29 cellular contexts compared by ENCODE assay signal in the genomic region with DNA sequence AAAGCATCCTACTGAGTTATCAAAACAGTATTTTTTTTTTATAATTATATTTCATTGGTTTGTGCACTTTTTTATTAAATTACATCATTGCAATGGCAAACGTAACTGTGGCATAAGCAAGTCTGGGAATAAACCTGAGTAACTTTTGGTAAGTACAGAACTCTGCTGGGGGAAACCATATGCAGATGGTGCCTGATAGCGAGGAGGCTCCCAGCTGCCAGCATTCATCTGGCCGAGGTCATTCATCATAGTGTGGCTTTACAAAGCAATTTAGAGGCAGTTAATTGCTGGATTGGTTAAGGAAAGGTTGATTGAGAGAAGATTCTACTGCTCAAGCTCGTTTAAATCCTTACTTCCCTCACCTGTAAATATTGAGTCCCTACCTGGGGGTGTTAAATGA. TPM values are rescaled to one million over a fixed set of nuclear protein-coding genes. Genes with fewer than 3 reads are reported as not detected.
DNase-seq lines count a peak whose midpoint lies in the region; ATAC-seq and TF ChIP-seq lines count a peak whose summit lies in the region.
"Had no signal": no experiment of that assay in that cellular context is flagged by ENCODE, and none has a peak within 500 bp of the region (broad histone marks: within the 10 kb centered on the region; RNA-seq: fewer than 3 reads in every experiment).

No MANE protein-coding gene starts in this region.

- TF ChIP-seq CTCF in SK-N-SH (IDR thresholded peaks at IDR 0.05) (no peak), glutamatergic neuron (IDR thresholded peaks at IDR 0.05; ENCODE audit: partially characterized antibody, unreplicated experiment) (no peak)

- no peaks in the 10 kb centered on the region for H4K20me1 ChIP-seq in SK-N-SH (ENCODE audit: insufficient read depth)

- no peak overlapping the region for H3K4me3 ChIP-seq in SK-N-SH (ENCODE audit: low read depth in 2 of 2, low read length in 1 of 2)
- H3K4me3 ChIP-seq: esophagus squamous epithelium, hepatocyte, K562, neural progenitor cell, spleen had no signal

- no peaks in the 10 kb centered on the region for H3K27me3 ChIP-seq in SK-N-SH (ENCODE audit: insufficient read depth)
- H3K27me3 ChIP-seq: BE2C, esophagus squamous epithelium, hepatocyte, neural progenitor cell, spleen had no signal

- TF ChIP-seq EP300 in SK-N-SH (IDR thresholded peaks at IDR 0.05; ENCODE audit: borderline replicate concordance in 1 of 2, low read depth in 1 of 2, low read length in 1 of 2), result no peak

- no peaks in the 10 kb centered on the region for H3F3A ChIP-seq in SK-N-SH (replicated peaks; ENCODE audit: insufficient read depth)

- no peak overlapping the region for H3K9ac ChIP-seq in SK-N-SH
- H3K9ac ChIP-seq: neural progenitor cell had no signal

- no peak overlapping the region for H2AFZ ChIP-seq in SK-N-SH (ENCODE audit: low read depth)
- H2AFZ ChIP-seq: hepatocyte, neural progenitor cell had no signal

- peaks cover 18% of the 10 kb centered on the region for H3K4me1 Mint-ChIP-seq in glutamatergic neuron (ENCODE audit: low read depth, unreplicated experiment)
- H3K4me1 Mint-ChIP-seq: neural progenitor cell had no signal

- no peak overlapping the region for H3K27ac ChIP-seq in SK-N-SH (ENCODE audit: low read depth in 2 of 2, low read length in 1 of 2)
- H3K27ac ChIP-seq: esophagus squamous epithelium, hepatocyte, neural progenitor cell, spleen had no signal

- H3K9me2 ChIP-seq in SK-N-SH, result no peaks in the 10 kb centered on the region

- DNase-seq in SK-N-SH (peak; percentile 10), NCI-H1417 treated with DMSO at 0.1 percent for 48 hours (lab: John Stamatoyannopoulos, UW) (peak; percentile 13), NCI-H774 (lab: John Stamatoyannopoulos, UW) (peak; percentile 20), glutamatergic neuron (peak; percentile 42), posterior vena cava (ENCODE audit: low spot score) (no peak)
- DNase-seq: activated CD4-positive, alpha-beta T cell treated with anti-CD3 and anti-CD28 coated beads for 1 hour; activated CD8-positive, alpha-beta T cell treated with anti-CD3 and anti-CD28 coated beads for 36 hours; activated gamma-delta T cell treated with Interleukin-2 at 50 U/mL for 16 hours; BE2C; COR-L47; DND-41; esophagus squamous epithelium; mammary epithelial cell; NCI-H1436; NCI-H2227 treated with DMSO at 0.1 percent for 48 hours; right cardiac atrium; SHP77; spleen; substantia nigra had no signal

- H3K36me3 ChIP-seq in SK-N-SH (replicated peaks in 1 of 2; ENCODE audit: control insufficient read depth in 1 of 2, insufficient read depth in 2 of 2, low read length in 1 of 2), result no peaks in the 10 kb centered on the region
- H3K36me3 ChIP-seq: BE2C, esophagus squamous epithelium, neural progenitor cell had no signal

- H3K4me3 Mint-ChIP-seq in glutamatergic neuron (ENCODE audit: unreplicated experiment), result peak overlapping the region; percentile 40
- H3K4me3 Mint-ChIP-seq: activated CD8-positive, alpha-beta T cell treated with anti-CD3 and anti-CD28 coated beads for 36 hours; central memory CD8-positive, alpha-beta T cell; dendritic cell treated with granulocyte-macrophage colony-stimulating factor and Interleukin-4, amounts not matched to agents 40 ng/mL and 50 ng/mL, for 4 days; neural progenitor cell had no signal

- no peaks in the 10 kb centered on the region for H3K79me2 ChIP-seq in SK-N-SH (ENCODE audit: insufficient read depth)
- H3K79me2 ChIP-seq: hepatocyte had no signal

- H3K27ac Mint-ChIP-seq in glutamatergic neuron (ENCODE audit: unreplicated experiment), result peak overlapping the region; percentile 81
- H3K27ac Mint-ChIP-seq: dendritic cell treated with granulocyte-macrophage colony-stimulating factor and Interleukin-4, amounts not matched to agents 40 ng/mL and 50 ng/mL, for 4 days; neural progenitor cell had no signal

- no peaks in the 10 kb centered on the region for H3K9me3 ChIP-seq in SK-N-SH
- H3K9me3 ChIP-seq: BE2C, esophagus squamous epithelium, spleen had no signal

- ATAC-seq in SK-N-SH treated with all-trans-retinoic acid at 6 μM for 48 hours (no peak), HG02870 (IDR thresholded peaks at IDR 0.05; ENCODE audit: unreplicated experiment) (no peak), GM21360 (IDR thresholded peaks at IDR 0.05; ENCODE audit: unreplicated experiment) (no peak)
- ATAC-seq: HCT116, K562, Panc1, right cardiac atrium had no signal

- no peak for TF ChIP-seq RAD21 in SK-N-SH (IDR thresholded peaks at IDR 0.05; ENCODE audit: low read length)

- CTCF ChIA-PET in SK-N-SH (lab: Yijun Ruan, JAX), result no interaction called here

- H3K9me3 Mint-ChIP-seq in glutamatergic neuron (ENCODE audit: unreplicated experiment), result peaks cover 7% of the 10 kb centered on the region
- H3K9me3 Mint-ChIP-seq: central memory CD8-positive, alpha-beta T cell; dendritic cell treated with granulocyte-macrophage colony-stimulating factor and Interleukin-4, amounts not matched to agents 40 ng/mL and 50 ng/mL, for 4 days; neural progenitor cell had no signal

- 21% methylated on average over 4 of the region's 4 CpGs for WGBS in SK-N-SH (ENCODE audit: low lambda C conversion rate)

- no peak overlapping the region for H3K4me2 ChIP-seq in SK-N-SH
- H3K4me2 ChIP-seq: hepatocyte, neural progenitor cell had no signal

- no peaks in the 10 kb centered on the region for H3K36me3 Mint-ChIP-seq in glutamatergic neuron (ENCODE audit: unreplicated experiment)
- H3K36me3 Mint-ChIP-seq: neural progenitor cell had no signal

- no peaks in the 10 kb centered on the region; a peak in 1 of 4 replicates for H3K4me1 ChIP-seq in SK-N-SH (ENCODE audit: control insufficient read depth in 1 of 2, insufficient read depth in 2 of 2, low read depth in 1 of 2, low read length in 1 of 2)
- H3K4me1 ChIP-seq: BE2C, esophagus squamous epithelium, neural progenitor cell, spleen had no signal

- POLR2A ChIA-PET in SK-N-SH (lab: Yijun Ruan, JAX), result interaction anchor here (0.6 kb wide), 1 partner anchor 183 kb away, joined by 3 read pairs; no protein-coding TSS in a partner anchor

- H3K27me3 Mint-ChIP-seq in glutamatergic neuron (ENCODE audit: unreplicated experiment), result peaks cover 5% of the 10 kb centered on the region
- H3K27me3 Mint-ChIP-seq: activated CD8-positive, alpha-beta T cell treated with anti-CD3 and anti-CD28 coated beads for 36 hours; central memory CD8-positive, alpha-beta T cell; dendritic cell treated with granulocyte-macrophage colony-stimulating factor and Interleukin-4, amounts not matched to agents 40 ng/mL and 50 ng/mL, for 4 days had no signal

- intact Hi-C loops in posterior vena cava (cut with DNase I), result no loop called here

TF ChIP-seq in SK-N-SH, 30 proteins besides CTCF, POLR2A, EP300 and RAD21 (continues in another document):
- no peak for TF ChIP-seq YY1 (IDR thresholded peaks at IDR 0.05; ENCODE audit: low read depth)
- no peak for TF ChIP-seq IRF3 (IDR thresholded peaks at IDR 0.05; ENCODE audit: low read depth, low read length)
- no peak for TF ChIP-seq SIN3A (IDR thresholded peaks at IDR 0.05; ENCODE audit: borderline replicate concordance, low read depth, low read length)
- TF ChIP-seq USF2 (IDR thresholded peaks at IDR 0.05; ENCODE audit: borderline replicate concordance, low read depth, low read length), result no peak
- TF ChIP-seq CHD2 (IDR thresholded peaks at IDR 0.05; ENCODE audit: low read length, partially characterized antibody), result no peak
- no peak for TF ChIP-seq POLR2AphosphoS5 (IDR thresholded peaks at IDR 0.05; ENCODE audit: low read depth, low read length)

TF ChIP-seq in SK-N-SH treated with all-trans-retinoic acid at 6 μM for 48 hours, 23 proteins besides CTCF, POLR2A, EP300 and RAD21:
- TF ChIP-seq GLIS3 (CRISPR knock-in tag; IDR thresholded peaks at IDR 0.05) (no peak), OSR1 (CRISPR knock-in tag; IDR thresholded peaks at IDR 0.05) (no peak), PATZ1 (CRISPR knock-in tag; IDR thresholded peaks at IDR 0.05; ENCODE audit: borderline replicate concordance) (no peak), ESRRG (CRISPR knock-in tag; IDR thresholded peaks at IDR 0.05) (no peak), CSDC2 (CRISPR knock-in tag; IDR thresholded peaks at IDR 0.05) (no peak), RARB (CRISPR knock-in tag; IDR thresholded peaks at IDR 0.05) (no peak)

RNA-seq across cellular contexts. Expression of gene HECA, which starts 52.6 kb away (rescaled TPM):
- 1.6 and 2.0 TPM in 2 replicates for polyA plus RNA-seq in SK-N-SH (2012; rRNA removed)
- polyA plus RNA-seq in SK-N-SH (2012; cell fraction: cytosol; rRNA removed), result 2.3 TPM in 2 replicates
- polyA plus RNA-seq in SK-N-SH (2012; cell fraction: nucleus; rRNA removed), result 1.2 and 1.5 TPM in 2 replicates
- total RNA-seq in glutamatergic neuron (ENCODE audit: unreplicated experiment) (21.0 TPM), posterior vena cava (10 to 100 TPM; 23.3 to 40.4 TPM)
